In genomic region chr15:28297434-28297833, GRCh38 we compare ENCODE assay signal across 5 cellular contexts. TPM values are rescaled to one million over a fixed set of nuclear protein-coding genes. Genes with fewer than 3 reads are reported as not detected.
DNase-seq lines count a peak whose midpoint lies in the region; FAIRE-seq and TF ChIP-seq lines count a peak whose summit lies in the region.
"Not testable (repeated sequence)": the region's sequence is repeated elsewhere in the genome, so short reads cannot be mapped to it uniquely, and the experiment has no call there.

No MANE protein-coding gene starts in this region.

- not testable (repeated sequence) for H3K9me3 Mint-ChIP-seq in activated naive CD4-positive, alpha-beta T cell treated with anti-CD3 and anti-CD28 coated beads, Interleukin-2, amount 10 ng/mL, durations not matched to agents 7 days and 5 days

- not testable (repeated sequence) for H3K4me3 Mint-ChIP-seq in activated naive CD4-positive, alpha-beta T cell treated with anti-CD3 and anti-CD28 coated beads, Interleukin-2, amount 10 ng/mL, durations not matched to agents 7 days and 5 days

- intact Hi-C loops in sigmoid colon (cut with DNase I) = not testable (repeated sequence)

- not testable (repeated sequence) for H4K20me1 ChIP-seq in KMS-11 (ENCODE audit: insufficient read depth)

- not testable (repeated sequence) for H2AFZ ChIP-seq in KMS-11 (ENCODE audit: low read depth)

- H3K9ac ChIP-seq in KMS-11 = not testable (repeated sequence)

- not testable (repeated sequence) for H3K27me3 Mint-ChIP-seq in activated naive CD4-positive, alpha-beta T cell treated with anti-CD3 and anti-CD28 coated beads, Interleukin-2, amount 10 ng/mL, durations not matched to agents 7 days and 5 days

- FAIRE-seq in RCC 7860 (lab: Jason Lieb, UNC) (peak; percentile 23), small intestine (lab: Jason Lieb, UNC) (peak; percentile 44)

- peaks cover 23% of the 10 kb centered on the region for H3K4me1 ChIP-seq in KMS-11 (ENCODE audit: low read depth, poor library complexity, severe bottlenecking)
- peaks cover 0 to 11% (median 0%) of the 10 kb centered on the region in 4 donors for H3K4me1 ChIP-seq in sigmoid colon
- not testable (repeated sequence) for H3K4me1 ChIP-seq in small intestine (ENCODE audit: control insufficient read depth in 2 of 2, insufficient read depth in 1 of 2, low read depth in 1 of 2, low read length in 1 of 2)

- peak overlapping the region; percentile 33 for H3K27ac Mint-ChIP-seq in activated naive CD4-positive, alpha-beta T cell treated with anti-CD3 and anti-CD28 coated beads, Interleukin-2, amount 10 ng/mL, durations not matched to agents 7 days and 5 days

- not testable (repeated sequence) for H3K9me3 ChIP-seq in sigmoid colon; small intestine (ENCODE audit: control insufficient read depth, low read depth)

- not testable (repeated sequence) for H3K79me2 ChIP-seq in KMS-11 (ENCODE audit: insufficient read depth, low read depth)

- WGBS in sigmoid colon, 2 donors = 90 to 97% methylated on average over 3 of the region's 3 CpGs
- 85 to 99% (median 97%) methylated on average over 3 of the region's 3 CpGs for WGBS in small intestine, 3 donors

- CTCF ChIA-PET in activated naive CD4-positive, alpha-beta T cell treated with anti-CD3 and anti-CD28 coated beads, Interleukin-2, amount 10 ng/mL, durations not matched to agents 7 days and 5 days (lab: Charles Lee) = not testable (repeated sequence)

- not testable (repeated sequence) for TF ChIP-seq CTCF in KMS-11 (conservative IDR thresholded peaks at IDR 0.05; ENCODE audit: low read depth, low read length); sigmoid colon (IDR thresholded peaks at IDR 0.05)

- peak in 3 of 4 donors; percentile 52 to 56 (median 56) for TF ChIP-seq EP300 in sigmoid colon (IDR thresholded peaks at IDR 0.05)

- H3K27ac ChIP-seq in KMS-11; small intestine (ENCODE audit: low read depth in 1 of 2, low read length in 1 of 2): not testable (repeated sequence)
- H3K27ac ChIP-seq in sigmoid colon = peak overlapping the region in 3 of 4 donors; percentile 47 to 67 (median 60)

- H3K27me3 ChIP-seq in KMS-11 (ENCODE audit: insufficient read depth, low read depth); sigmoid colon; small intestine (ENCODE audit: control insufficient read depth in 2 of 2, insufficient read depth in 2 of 2, low read length in 2 of 2): not testable (repeated sequence)

- H3K36me3 ChIP-seq in KMS-11 (ENCODE audit: insufficient read depth); sigmoid colon; small intestine (ENCODE audit: control insufficient read depth in 2 of 2, insufficient read depth in 2 of 2, low read length in 2 of 2): not testable (repeated sequence)

- H3K36me3 Mint-ChIP-seq in activated naive CD4-positive, alpha-beta T cell treated with anti-CD3 and anti-CD28 coated beads, Interleukin-2, amount 10 ng/mL, durations not matched to agents 7 days and 5 days = peaks cover 13% of the 10 kb centered on the region

- 0 out of 2 replicates have a peak overlapping the region, but pooled peaks have one; percentile 1 for H3K4me2 ChIP-seq in KMS-11

- not testable (repeated sequence) for H3K4me1 Mint-ChIP-seq in activated naive CD4-positive, alpha-beta T cell treated with anti-CD3 and anti-CD28 coated beads, Interleukin-2, amount 10 ng/mL, durations not matched to agents 7 days and 5 days

- H3K4me3 ChIP-seq in KMS-11 (IDR thresholded peaks at IDR 0.05; ENCODE audit: insufficient read depth, low read depth, low read length); sigmoid colon; small intestine (ENCODE audit: low read depth in 1 of 2, low read length in 2 of 2): not testable (repeated sequence)

- DNase-seq in RCC 7860 (ENCODE audit: low spot score); activated naive CD4-positive, alpha-beta T cell treated with anti-CD3 and anti-CD28 coated beads, Interleukin-2, amount 10 ng/mL, durations not matched to agents 7 days and 5 days; sigmoid colon; small intestine: not testable (repeated sequence)

- TF ChIP-seq POLR2A in sigmoid colon (IDR thresholded peaks at IDR 0.05) = not testable (repeated sequence)

RNA-seq across cellular contexts. Expression of gene HERC2, which starts 24.5 kb away (rescaled TPM):
- total RNA-seq in sigmoid colon = 10 to 100 TPM; 42.5 to 85.6 (median 52.5) TPM
- polyA plus RNA-seq in sigmoid colon = 10 to 100 TPM; 11.1 to 36.9 (median 15.0) TPM
- polyA plus RNA-seq in small intestine = 10 to 100 TPM; 23.2 to 29.6 (median 24.2) TPM
